ENCODE assay signal across 7 cellular contexts in the genomic region with DNA sequence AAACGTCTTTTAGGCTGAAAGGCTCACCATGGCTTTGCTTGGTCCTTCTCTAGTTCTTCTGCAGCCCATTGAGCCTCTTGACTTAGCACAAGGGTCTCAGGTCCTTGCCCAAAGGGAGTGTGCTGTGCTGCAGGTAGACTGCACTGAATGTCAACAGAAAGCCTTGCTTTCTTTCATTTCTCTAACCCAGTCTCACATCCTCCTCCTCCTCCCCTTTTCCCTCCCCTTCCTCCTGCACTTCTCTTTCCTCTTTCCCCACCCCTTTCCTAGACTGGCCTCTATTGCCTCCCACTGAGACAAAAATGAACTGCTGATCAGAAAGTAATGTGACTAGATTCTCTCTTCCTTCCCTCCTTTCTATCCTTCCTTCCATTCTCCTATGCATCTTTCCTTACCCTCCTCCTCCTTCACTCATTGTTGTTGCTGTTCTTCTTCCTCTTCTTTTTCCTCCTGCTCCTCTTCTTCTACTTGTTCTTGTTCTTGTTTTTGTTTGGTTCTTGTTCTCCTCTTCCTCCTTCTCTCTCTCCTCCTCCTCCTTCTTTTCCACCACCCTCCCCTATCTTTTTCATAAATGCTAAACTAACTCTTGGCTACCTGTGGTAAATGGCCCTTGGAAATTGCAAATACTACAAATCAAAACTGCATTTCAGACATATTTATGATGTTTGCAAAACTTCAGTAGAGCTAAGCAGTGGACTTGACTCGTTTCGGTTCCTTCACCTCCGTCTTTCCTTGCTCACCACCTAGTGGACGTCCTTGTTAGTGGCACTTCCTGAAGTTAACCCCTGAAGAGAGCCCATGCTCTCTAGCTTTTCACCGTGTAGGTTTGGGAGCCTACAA. TPM values are rescaled to one million over a fixed set of nuclear protein-coding genes. Genes with fewer than 3 reads are reported as not detected.
DNase-seq lines count a peak whose midpoint lies in the region; ATAC-seq and TF ChIP-seq lines count a peak whose summit lies in the region.

A gene (minus strand): TSS at position 152 of the 840 bp plus-strand sequence. CDS start 122 bp downstream, at position 30.

- peak; percentile 47 for DNase-seq in MG63
- DNase-seq in activated naive CD8-positive, alpha-beta T cell treated with anti-CD3 and anti-CD28 coated beads, Interleukin-2, amount 50 U/mL, for 24 hours, result peak; percentile 71
- peak; percentile 18 for DNase-seq in left ventricle myocardium inferior
- DNase-seq in putamen (ENCODE audit: low spot score), result peak; percentile 55

- H3K36me3 ChIP-seq in HEK293 (ENCODE audit: control insufficient read depth in 2 of 2, insufficient read depth in 1 of 2, low read length in 2 of 2), result no peaks in the 10 kb centered on the region
- no peaks in the 10 kb centered on the region for H3K36me3 ChIP-seq in MG63
- no peaks in the 10 kb centered on the region for H3K36me3 ChIP-seq in left ventricle myocardium inferior

- peaks cover 35% of the 10 kb centered on the region for H3K4me1 Mint-ChIP-seq in activated naive CD8-positive, alpha-beta T cell treated with anti-CD3 and anti-CD28 coated beads, Interleukin-2, amount 50 U/mL, for 24 hours

- H3K4me1 ChIP-seq in HEK293 (ENCODE audit: control insufficient read depth, insufficient read depth, low read length) (no peaks in the 10 kb centered on the region), left ventricle myocardium inferior (no peaks in the 10 kb centered on the region)

- H3K4me3 Mint-ChIP-seq in activated naive CD8-positive, alpha-beta T cell treated with anti-CD3 and anti-CD28 coated beads, Interleukin-2, amount 50 U/mL, for 24 hours, result peak within 1 kb of the TSS; percentile 81

- H3K36me3 Mint-ChIP-seq in activated naive CD8-positive, alpha-beta T cell treated with anti-CD3 and anti-CD28 coated beads, Interleukin-2, amount 50 U/mL, for 24 hours (ENCODE audit: low read depth), result peaks cover 19% of the 10 kb centered on the region

- POLR2A ChIA-PET in HEK293 (lab: Yijun Ruan, JAX), result interaction anchor here (1.1 kb wide), 1 partner anchor 83 kb away, joined by 3 read pairs; a partner anchor contains a TSS

- peak; percentile 100 for ATAC-seq in SK-N-SH treated with all-trans-retinoic acid at 6 μM for 48 hours
- peak; percentile 82 for ATAC-seq in activated naive CD8-positive, alpha-beta T cell treated with anti-CD3 and anti-CD28 coated beads, Interleukin-2, amount 50 U/mL, for 24 hours

- H3K27ac ChIP-seq in HEK293 (ENCODE audit: extremely low read depth, low read depth, low read length), result no peak within 1 kb of the TSS
- H3K27ac ChIP-seq in left ventricle myocardium inferior (replicated peaks), result peak within 1 kb of the TSS; percentile 31

- CTCF ChIA-PET in HEK293 (lab: Yijun Ruan, JAX), result interaction anchor here (0.6 to 3.8 kb wide), 35 partner anchors 9 to 1392 kb away, joined by 3 to 50 read pairs (median 4); a partner anchor contains a TSS

- no peaks in the 10 kb centered on the region for H3K27me3 Mint-ChIP-seq in activated naive CD8-positive, alpha-beta T cell treated with anti-CD3 and anti-CD28 coated beads, Interleukin-2, amount 50 U/mL, for 24 hours

- no peaks in the 10 kb centered on the region for H3K9me3 Mint-ChIP-seq in activated naive CD8-positive, alpha-beta T cell treated with anti-CD3 and anti-CD28 coated beads, Interleukin-2, amount 50 U/mL, for 24 hours

- H3K9me3 ChIP-seq in HEK293 (ENCODE audit: control insufficient read depth, insufficient read depth, low read depth, low read length), result no peaks in the 10 kb centered on the region
- 0 out of 2 replicates have a peak, but pooled peaks cover 7% of the 10 kb centered on the region for H3K9me3 ChIP-seq in MG63
- H3K9me3 ChIP-seq in left ventricle myocardium inferior (replicated peaks), result peaks cover 25% of the 10 kb centered on the region

- peak within 1 kb of the TSS; percentile 81 for H3K27ac Mint-ChIP-seq in activated naive CD8-positive, alpha-beta T cell treated with anti-CD3 and anti-CD28 coated beads, Interleukin-2, amount 50 U/mL, for 24 hours

- intact Hi-C loops in left ventricle myocardium inferior (cut with micrococcal nuclease), result loop anchor here (5.0 to 10.0 kb wide), 2 partner anchors 109 to 157 kb away; no protein-coding TSS in a partner anchor

- peaks cover 28% of the 10 kb centered on the region for H3K27me3 ChIP-seq in MG63
- H3K27me3 ChIP-seq in left ventricle myocardium inferior (ENCODE audit: low read depth), result peaks cover 11% of the 10 kb centered on the region

- TF ChIP-seq CTCF in GM12873 (IDR thresholded peaks at IDR 0.05; ENCODE audit: insufficient read depth, low read depth, low read length, missing control alignments), result peak; percentile 92
- TF ChIP-seq CTCF in HEK293 (tag by site-specific recombination; IDR thresholded peaks at IDR 0.05), result peak; percentile 42
- peak; percentile 86 for TF ChIP-seq CTCF in left ventricle myocardium inferior (IDR thresholded peaks at IDR 0.05; ENCODE audit: borderline replicate concordance)

- H3K4me3 ChIP-seq in HEK293 (ENCODE audit: low read depth, low read length), result peak within 1 kb of the TSS; percentile 26
- H3K4me3 ChIP-seq in MG63, result peak within 1 kb of the TSS; percentile 27
- H3K4me3 ChIP-seq in left ventricle myocardium inferior, result peak within 1 kb of the TSS; percentile 45

TF ChIP-seq in HEK293, 187 proteins besides CTCF, POLR2A, EP300 and RAD21 (continues in another document):
- no peak; the same call in 1 of the 2 replicates for TF ChIP-seq ZNF24 (tag by site-specific recombination; IDR thresholded peaks at IDR 0.05)
- TF ChIP-seq, protein P1, sequence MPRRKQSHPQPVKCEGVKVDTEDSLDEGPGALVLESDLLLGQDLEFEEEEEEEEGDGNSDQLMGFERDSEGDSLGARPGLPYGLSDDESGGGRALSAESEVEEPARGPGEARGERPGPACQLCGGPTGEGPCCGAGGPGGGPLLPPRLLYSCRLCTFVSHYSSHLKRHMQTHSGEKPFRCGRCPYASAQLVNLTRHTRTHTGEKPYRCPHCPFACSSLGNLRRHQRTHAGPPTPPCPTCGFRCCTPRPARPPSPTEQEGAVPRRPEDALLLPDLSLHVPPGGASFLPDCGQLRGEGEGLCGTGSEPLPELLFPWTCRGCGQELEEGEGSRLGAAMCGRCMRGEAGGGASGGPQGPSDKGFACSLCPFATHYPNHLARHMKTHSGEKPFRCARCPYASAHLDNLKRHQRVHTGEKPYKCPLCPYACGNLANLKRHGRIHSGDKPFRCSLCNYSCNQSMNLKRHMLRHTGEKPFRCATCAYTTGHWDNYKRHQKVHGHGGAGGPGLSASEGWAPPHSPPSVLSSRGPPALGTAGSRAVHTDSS (tag by site-specific recombination; IDR thresholded peaks at IDR 0.05), result peak; percentile 72; the same call in 1 of the 2 replicates

TF ChIP-seq in SK-N-SH treated with all-trans-retinoic acid at 6 μM for 48 hours, 23 proteins besides CTCF, POLR2A, EP300 and RAD21:
- TF ChIP-seq, protein P2, sequence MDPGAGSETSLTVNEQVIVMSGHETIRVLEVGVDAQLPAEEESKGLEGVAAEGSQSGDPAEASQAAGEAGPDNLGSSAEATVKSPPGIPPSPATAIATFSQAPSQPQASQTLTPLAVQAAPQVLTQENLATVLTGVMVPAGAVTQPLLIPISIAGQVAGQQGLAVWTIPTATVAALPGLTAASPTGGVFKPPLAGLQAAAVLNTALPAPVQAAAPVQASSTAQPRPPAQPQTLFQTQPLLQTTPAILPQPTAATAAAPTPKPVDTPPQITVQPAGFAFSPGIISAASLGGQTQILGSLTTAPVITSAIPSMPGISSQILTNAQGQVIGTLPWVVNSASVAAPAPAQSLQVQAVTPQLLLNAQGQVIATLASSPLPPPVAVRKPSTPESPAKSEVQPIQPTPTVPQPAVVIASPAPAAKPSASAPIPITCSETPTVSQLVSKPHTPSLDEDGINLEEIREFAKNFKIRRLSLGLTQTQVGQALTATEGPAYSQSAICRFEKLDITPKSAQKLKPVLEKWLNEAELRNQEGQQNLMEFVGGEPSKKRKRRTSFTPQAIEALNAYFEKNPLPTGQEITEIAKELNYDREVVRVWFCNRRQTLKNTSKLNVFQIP (CRISPR knock-in tag; IDR thresholded peaks at IDR 0.05; ENCODE audit: borderline replicate concordance, low read depth), result no peak
- no peak for TF ChIP-seq BACH2 (CRISPR knock-in tag; IDR thresholded peaks at IDR 0.05; ENCODE audit: borderline replicate concordance)
- no peak for TF ChIP-seq ZFP3 (CRISPR knock-in tag; IDR thresholded peaks at IDR 0.05)
- TF ChIP-seq ARNTL (CRISPR knock-in tag; IDR thresholded peaks at IDR 0.05; ENCODE audit: borderline replicate concordance, low read depth), result no peak
- no peak for TF ChIP-seq ZNF8 (CRISPR knock-in tag; IDR thresholded peaks at IDR 0.05)
- no peak for TF ChIP-seq ZC3H10 (CRISPR knock-in tag; IDR thresholded peaks at IDR 0.05)
- TF ChIP-seq ISL1 (CRISPR knock-in tag; IDR thresholded peaks at IDR 0.05), result no peak
- TF ChIP-seq, protein P3, sequence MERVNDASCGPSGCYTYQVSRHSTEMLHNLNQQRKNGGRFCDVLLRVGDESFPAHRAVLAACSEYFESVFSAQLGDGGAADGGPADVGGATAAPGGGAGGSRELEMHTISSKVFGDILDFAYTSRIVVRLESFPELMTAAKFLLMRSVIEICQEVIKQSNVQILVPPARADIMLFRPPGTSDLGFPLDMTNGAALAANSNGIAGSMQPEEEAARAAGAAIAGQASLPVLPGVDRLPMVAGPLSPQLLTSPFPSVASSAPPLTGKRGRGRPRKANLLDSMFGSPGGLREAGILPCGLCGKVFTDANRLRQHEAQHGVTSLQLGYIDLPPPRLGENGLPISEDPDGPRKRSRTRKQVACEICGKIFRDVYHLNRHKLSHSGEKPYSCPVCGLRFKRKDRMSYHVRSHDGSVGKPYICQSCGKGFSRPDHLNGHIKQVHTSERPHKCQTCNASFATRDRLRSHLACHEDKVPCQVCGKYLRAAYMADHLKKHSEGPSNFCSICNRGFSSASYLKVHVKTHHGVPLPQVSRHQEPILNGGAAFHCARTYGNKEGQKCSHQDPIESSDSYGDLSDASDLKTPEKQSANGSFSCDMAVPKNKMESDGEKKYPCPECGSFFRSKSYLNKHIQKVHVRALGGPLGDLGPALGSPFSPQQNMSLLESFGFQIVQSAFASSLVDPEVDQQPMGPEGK (CRISPR knock-in tag; IDR thresholded peaks at IDR 0.05; ENCODE audit: borderline replicate concordance), result no peak
- TF ChIP-seq ZNF70 (CRISPR knock-in tag; IDR thresholded peaks at IDR 0.05), result no peak
- no peak for TF ChIP-seq TCF4 (CRISPR knock-in tag; IDR thresholded peaks at IDR 0.05; ENCODE audit: borderline replicate concordance)

RNA-seq across cellular contexts. Expression of the gene that starts here (rescaled TPM):
- 0.10 and 1.5 TPM in 2 replicates for total RNA-seq in MG63 (2014; rRNA removed; shearing (Covaris generic); ENCODE audit: low replicate concordance)
- total RNA-seq in left ventricle myocardium inferior, result 1.2 TPM

Comparison
In these comparisons a context has a peak if more than half of its experiments do, and no peak if none do; other contexts are left out.
1. CTCF ChIP-seq: peak in every context shown above with its lines; median percentile 92 in GM12873; 86 in left ventricle myocardium inferior; 42 in HEK293.
2. DNase-seq: peak in every context shown above with its lines; median percentile 71 in activated naive CD8-positive, alpha-beta T cell treated with anti-CD3 and anti-CD28 coated beads, Interleukin-2, amount 50 U/mL, for 24 hours; 55 in putamen; 47 in MG63; 18 in left ventricle myocardium inferior.